1 cellular context compared by ENCODE assay signal in genomic region chr12:92062539-92063493, GRCh38.
TF ChIP-seq lines count a peak whose summit lies in the region.

No MANE protein-coding gene starts in this region.

TF ChIP-seq in HepG2, 621 proteins besides CTCF, POLR2A, EP300 and RAD21 (continued from another document):
- no peak for TF ChIP-seq SKI (IDR thresholded peaks at IDR 0.05; ENCODE audit: partially characterized antibody)
TF ChIP-seq in HepG2: peak in this region for 3.
